8 cellular contexts compared by ENCODE assay signal in genomic region chr12:120264086-120264485, GRCh38.
DNase-seq lines count a peak whose midpoint lies in the region.

No MANE protein-coding gene starts in this region.

- H3K27me3 ChIP-seq in endocrine pancreas (ENCODE audit: control insufficient read depth, insufficient read depth, low read length), result no peaks in the 10 kb centered on the region
- H3K27me3 ChIP-seq in muscle layer of colon (ENCODE audit: control insufficient read depth in 1 of 2, insufficient read depth in 2 of 2, low read length in 2 of 2), result no peaks in the 10 kb centered on the region

- no peak for DNase-seq in activated naive CD4-positive, alpha-beta T cell treated with Interleukin-2 at 50 U/mL for 16 hours
- DNase-seq in GOT3 (lab: John Stamatoyannopoulos, UW), result no peak
- DNase-seq in NCI-H1417 treated with DMSO at 0.1 percent for 48 hours (lab: John Stamatoyannopoulos, UW), result no peak
- DNase-seq in effector CD4-positive, alpha-beta T cell, result no peak
- DNase-seq in NCI-H2227 (lab: John Stamatoyannopoulos, UW; ENCODE audit: unreplicated experiment), result no peak

- H3K27ac Mint-ChIP-seq in activated naive CD4-positive, alpha-beta T cell treated with anti-CD3 and anti-CD28 coated beads, Interleukin-2, amount 50 U/mL, for 24 hours, result peak overlapping the region; percentile 77

- peak overlapping the region; percentile 88 for H3K27ac ChIP-seq in muscle layer of colon (ENCODE audit: low read depth, low read length)

- H3K36me3 Mint-ChIP-seq in activated naive CD4-positive, alpha-beta T cell treated with anti-CD3 and anti-CD28 coated beads, Interleukin-2, amount 50 U/mL, for 24 hours, result peaks cover 3% of the 10 kb centered on the region

- H3K27me3 Mint-ChIP-seq in activated naive CD4-positive, alpha-beta T cell treated with anti-CD3 and anti-CD28 coated beads, Interleukin-2, amount 50 U/mL, for 24 hours, result no peaks in the 10 kb centered on the region

- H3K4me3 Mint-ChIP-seq in activated naive CD4-positive, alpha-beta T cell treated with anti-CD3 and anti-CD28 coated beads, Interleukin-2, amount 50 U/mL, for 24 hours, result peak overlapping the region; percentile 93

- no peaks in the 10 kb centered on the region for H3K36me3 ChIP-seq in endocrine pancreas (ENCODE audit: control insufficient read depth, insufficient read depth, low read length)
- no peaks in the 10 kb centered on the region for H3K36me3 ChIP-seq in muscle layer of colon (ENCODE audit: insufficient read depth, low read length)

- no peaks in the 10 kb centered on the region for H3K9me3 Mint-ChIP-seq in activated naive CD4-positive, alpha-beta T cell treated with anti-CD3 and anti-CD28 coated beads, Interleukin-2, amount 50 U/mL, for 24 hours

- H3K9me3 ChIP-seq in endocrine pancreas (ENCODE audit: control insufficient read depth, low read length) (no peaks in the 10 kb centered on the region), muscle layer of colon (ENCODE audit: low read length) (no peaks in the 10 kb centered on the region)

- H3K4me1 Mint-ChIP-seq in activated naive CD4-positive, alpha-beta T cell treated with anti-CD3 and anti-CD28 coated beads, Interleukin-2, amount 50 U/mL, for 24 hours, result peaks cover 56% of the 10 kb centered on the region

- no peaks in the 10 kb centered on the region for H3K4me1 ChIP-seq in endocrine pancreas (ENCODE audit: control insufficient read depth, insufficient read depth, low read length)
- H3K4me1 ChIP-seq in muscle layer of colon (ENCODE audit: insufficient read depth, low read length), result peaks cover 51% of the 10 kb centered on the region

- H3K4me3 ChIP-seq in endocrine pancreas (ENCODE audit: control insufficient read depth, insufficient read depth, low read length) (peak overlapping the region; percentile 60), muscle layer of colon (ENCODE audit: low read depth in 1 of 2, low read length in 2 of 2) (peak overlapping the region; percentile 81 to 90)

- no peak overlapping the region for H3K9ac ChIP-seq in endocrine pancreas (ENCODE audit: control insufficient read depth, insufficient read depth, low read length)
- peak overlapping the region; percentile 96 for H3K9ac ChIP-seq in muscle layer of colon (ENCODE audit: low read length)
